Comparison of ENCODE assay signal across 11 cellular contexts in genomic region chr10:110141747-110142625, GRCh38.
DNase-seq lines count a peak whose midpoint lies in the region; ATAC-seq and TF ChIP-seq lines count a peak whose summit lies in the region.
"Had no signal": no experiment of that assay in that cellular context is flagged by ENCODE, and none has a peak within 500 bp of the region (broad histone marks: within the 10 kb centered on the region; RNA-seq: fewer than 3 reads in every experiment).

No MANE protein-coding gene starts in this region.

- TF ChIP-seq CTCF in colonic mucosa (IDR thresholded peaks at IDR 0.05), result no peak
- TF ChIP-seq CTCF in mucosa of descending colon (IDR thresholded peaks at IDR 0.05), result no peak

- H3K36me3 ChIP-seq in colonic mucosa (no peaks in the 10 kb centered on the region), mucosa of descending colon (ENCODE audit: low read depth) (no peaks in the 10 kb centered on the region)

- no peaks in the 10 kb centered on the region for H3K27me3 ChIP-seq in colonic mucosa

- H3K9me3 ChIP-seq in colonic mucosa, result no peaks in the 10 kb centered on the region
- no peaks in the 10 kb centered on the region for H3K9me3 ChIP-seq in mucosa of descending colon

- H3K4me1 ChIP-seq in colonic mucosa (no peaks in the 10 kb centered on the region), mucosa of descending colon (ENCODE audit: low read depth) (peaks cover 21% of the 10 kb centered on the region)

- peak overlapping the region; percentile 60 for H3K27ac ChIP-seq in colonic mucosa

- intact Hi-C loops in colonic mucosa (cut with DNase I) (no loop called here), mucosa of descending colon (cut with DNase I, micrococcal nuclease) (loop anchor here in 1 of 2 donors (10.0 kb wide), 1 partner anchor 53 kb away; no protein-coding TSS in a partner anchor)

- ATAC-seq in mucosa of descending colon (peak; percentile 71), HG03280 (IDR thresholded peaks at IDR 0.05; ENCODE audit: unreplicated experiment) (no peak)

- H3K4me3 ChIP-seq in colonic mucosa, result no peak overlapping the region
- H3K4me3 ChIP-seq in mucosa of descending colon, result no peak overlapping the region

- H3K9ac ChIP-seq in colonic mucosa (ENCODE audit: low read depth in 2 of 2, low read length in 2 of 2), result no peak overlapping the region

- DNase-seq in GF-D8 (lab: John Stamatoyannopoulos, UW) (peak; percentile 95), NOMO-1 treated with DMSO at 0.1 percent for 48 hours (lab: John Stamatoyannopoulos, UW; ENCODE audit: unreplicated experiment) (peak; percentile 27), colonic mucosa (no peak), mucosa of descending colon (no peak), cortex of kidney (lab: John Stamatoyannopoulos, UW) (no peak), Ammon's horn (ENCODE audit: low spot score) (no peak), AG08395 (ENCODE audit: low spot score) (no peak)
- DNase-seq: effector memory CD4-positive, alpha-beta T cell; hippocampal formation; NCI-H510A treated with DMSO at 0.1 percent for 48 hours had no signal

Comparison
In these comparisons a context has a peak if more than half of its experiments do, and no peak if none do; other contexts are left out.
1. DNase-seq: peak in GF-D8 (single experiment) and NOMO-1 treated with DMSO at 0.1 percent for 48 hours (single experiment); none in colonic mucosa (single experiment), mucosa of descending colon (0 of 3), cortex of kidney (single experiment), Ammon's horn (single experiment) and AG08395 (single experiment).